Comparison of ENCODE assay signal across 1 cellular context in the genomic region with DNA sequence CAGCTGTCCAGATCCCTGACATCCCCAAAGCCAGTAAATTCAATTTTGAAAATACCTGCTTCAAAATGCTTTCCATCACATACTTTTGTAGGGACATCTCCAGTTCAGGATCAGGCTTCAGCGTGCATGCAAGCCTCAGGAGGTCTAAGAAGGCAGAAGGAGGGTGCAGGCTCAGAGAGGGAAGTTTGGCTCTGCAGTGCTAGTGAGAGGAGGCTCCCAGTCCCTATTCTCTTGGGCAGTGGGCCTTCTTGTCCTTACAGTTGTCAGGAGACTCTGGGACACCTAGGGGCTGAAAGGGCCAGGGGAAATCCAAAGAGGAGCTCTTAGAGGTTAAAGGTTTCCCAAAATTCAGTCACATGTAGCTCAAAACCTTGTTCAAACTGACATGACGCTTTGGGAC.
TF ChIP-seq lines count a peak whose summit lies in the region.

No MANE protein-coding gene starts in this region.

TF ChIP-seq in K562, 482 proteins besides CTCF, POLR2A, EP300 and RAD21:
- TF ChIP-seq LEF1 (IDR thresholded peaks at IDR 0.05) (no peak), CHCHD3 (CRISPR knock-in tag; IDR thresholded peaks at IDR 0.05) (no peak), SRSF1 (IDR thresholded peaks at IDR 0.05; ENCODE audit: low read depth, low read length) (no peak), HCFC1 (IDR thresholded peaks at IDR 0.05; ENCODE audit: low read depth, low read length) (no peak)
